Comparison of ENCODE assay signal across 1 cellular context in the genomic region with DNA sequence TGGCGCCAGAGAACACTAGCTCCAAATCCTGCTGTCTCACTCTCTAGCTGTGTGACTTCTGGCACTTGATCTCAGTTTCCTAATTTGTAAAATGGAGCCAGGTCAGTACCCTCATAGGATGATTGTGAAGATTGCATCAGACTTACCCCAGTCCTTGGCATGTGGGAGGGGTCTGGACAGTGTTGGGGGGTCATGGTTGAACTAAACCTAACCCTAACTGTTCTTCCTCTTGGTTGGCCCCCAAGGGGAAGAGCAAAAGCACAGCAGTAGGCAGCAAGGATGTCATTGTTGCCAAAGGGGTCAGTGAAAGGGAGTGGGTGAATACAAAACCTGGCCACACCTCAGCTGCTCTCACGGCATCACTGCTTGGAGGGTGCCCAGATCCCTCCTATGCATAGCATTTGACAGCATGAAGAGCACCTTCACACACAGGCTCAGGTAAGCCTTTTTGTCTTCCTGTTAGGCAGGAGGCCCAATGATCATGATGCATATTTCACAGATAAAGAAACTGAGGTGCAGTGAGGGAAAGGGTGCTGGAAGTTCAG.
TF ChIP-seq lines count a peak whose summit lies in the region.

No MANE protein-coding gene starts in this region.

TF ChIP-seq in IMR-90, 13 proteins besides CTCF, POLR2A, EP300 and RAD21:
- TF ChIP-seq RFX5 (IDR thresholded peaks at IDR 0.05; ENCODE audit: low read depth, low read length) = no peak
- TF ChIP-seq SMC3 (IDR thresholded peaks at IDR 0.05; ENCODE audit: low read depth, low read length) = no peak
- no peak for TF ChIP-seq FOS (IDR thresholded peaks at IDR 0.05; ENCODE audit: low read depth, low read length)
